ENCODE assay signal across 12 cellular contexts in genomic region chr6:106547556-106547955, GRCh38.
DNase-seq lines count a peak whose midpoint lies in the region; ATAC-seq and TF ChIP-seq lines count a peak whose summit lies in the region.
"Had no signal": no experiment of that assay in that cellular context is flagged by ENCODE, and none has a peak within 500 bp of the region (broad histone marks: within the 10 kb centered on the region; RNA-seq: fewer than 3 reads in every experiment).

No MANE protein-coding gene starts in this region.

- CTCF ChIA-PET in A673 (lab: Charles Lee) (interaction anchor here (0.6 kb wide), 1 partner anchor 26 kb away, joined by 5 read pairs; no protein-coding TSS in a partner anchor), mammary epithelial cell (lab: Charles Lee; ENCODE audit: low non-redundant PET) (no interaction called here)

- WGBS in mammary epithelial cell (ENCODE audit: low coverage, missing lambda C conversion rate), result 83% methylated on average over 1 of the region's 1 CpG

- H3K79me2 ChIP-seq in mammary epithelial cell (ENCODE audit: insufficient read depth, low read length), result peaks cover 22% of the 10 kb centered on the region

- H3K4me2 ChIP-seq in mammary epithelial cell (ENCODE audit: insufficient read depth, low read depth, low read length), result peak overlapping the region; percentile 55

- H3K4me3 ChIP-seq in A673 (ENCODE audit: low read depth, low read length, poor library complexity, severe bottlenecking) (no peak overlapping the region), mammary epithelial cell (replicated peaks in 1 of 3; ENCODE audit: insufficient read depth in 1 of 3, low read depth in 2 of 3, low read length in 3 of 3) (no peak overlapping the region)

- POLR2A ChIA-PET in A673 (lab: Charles Lee; ENCODE audit: low non-redundant PET), result no interaction called here

- TF ChIP-seq CTCF in A673 (conservative IDR thresholded peaks at IDR 0.05; ENCODE audit: low read depth, low read length), result no peak
- no peak for TF ChIP-seq CTCF in HFFc6 (IDR thresholded peaks at IDR 0.05)
- TF ChIP-seq CTCF in mammary epithelial cell (conservative IDR thresholded peaks at IDR 0.05 in 1 of 2, IDR thresholded peaks at IDR 0.05 in 1 of 2; ENCODE audit: extremely low read depth in 1 of 2, insufficient read depth in 1 of 2, low read depth in 1 of 2, low read length in 2 of 2), result no peak
- TF ChIP-seq CTCF in nephron (IDR thresholded peaks at IDR 0.05; ENCODE audit: unreplicated experiment in 3 of 3), result no peak

- no peak for ATAC-seq in GM19351 (IDR thresholded peaks at IDR 0.05; ENCODE audit: unreplicated experiment)
- ATAC-seq in GM19455 (IDR thresholded peaks at IDR 0.05; ENCODE audit: unreplicated experiment), result no peak

- no peaks in the 10 kb centered on the region for H3K36me3 ChIP-seq in A673 (ENCODE audit: insufficient read depth, low read length, poor library complexity, severe bottlenecking)
- peaks cover 16% of the 10 kb centered on the region for H3K36me3 ChIP-seq in mammary epithelial cell (ENCODE audit: insufficient read depth, low read length)

- H3K27ac Mint-ChIP-seq in HFFc6 (peak overlapping the region; percentile 95), nephron (peak overlapping the region in 2 of 3 experiments; percentile 23 to 37)

- intact Hi-C loops in A673 (cut with micrococcal nuclease; ENCODE audit: unreplicated experiment), result no loop called here
- intact Hi-C loops in mammary epithelial cell (cut with micrococcal nuclease), result no loop called here

- H3K4me3 Mint-ChIP-seq in HFFc6, result no peak overlapping the region; the same call in 1 of the 2 replicates
- no peak overlapping the region for H3K4me3 Mint-ChIP-seq in nephron
- H3K4me3 Mint-ChIP-seq: activated naive CD8-positive, alpha-beta T cell treated with anti-CD3 and anti-CD28 coated beads, Interleukin-2, amount 10 ng/mL, durations not matched to agents 7 days and 5 days had no signal

- dilution Hi-C loops in mammary epithelial cell (cut with HindIII; ENCODE audit: low sequenced_read_pairs), result no loop called here

- no peak overlapping the region for H2AFZ ChIP-seq in mammary epithelial cell (ENCODE audit: low read depth, low read length)

- H3K9ac ChIP-seq in mammary epithelial cell (ENCODE audit: insufficient read depth, low read length), result peak overlapping the region; percentile 60

- no peaks in the 10 kb centered on the region for H4K20me1 ChIP-seq in mammary epithelial cell (ENCODE audit: insufficient read depth, low read length)

- H3K27me3 Mint-ChIP-seq in HFFc6 (ENCODE audit: insufficient read depth) (no peaks in the 10 kb centered on the region), nephron (ENCODE audit: low read depth) (no peaks in the 10 kb centered on the region)
- H3K27me3 Mint-ChIP-seq: activated naive CD8-positive, alpha-beta T cell treated with anti-CD3 and anti-CD28 coated beads, Interleukin-2, amount 10 ng/mL, durations not matched to agents 7 days and 5 days had no signal

- in situ Hi-C loops in mammary epithelial cell (cut with MboI; ENCODE audit: low sequenced_read_pairs in 2 of 2) (no loop called here), G401 (cut with HindIII; ENCODE audit: low sequenced_read_pairs) (no loop called here)

- no peaks in the 10 kb centered on the region for H3K9me3 ChIP-seq in A673 (ENCODE audit: low read depth, low read length, poor library complexity, severe bottlenecking)
- H3K9me3 ChIP-seq in mammary epithelial cell (replicated peaks; ENCODE audit: insufficient read depth, low read length), result no peaks in the 10 kb centered on the region

- no peak for DNase-seq in A673 (ENCODE audit: low spot score)
- no peak for DNase-seq in HFFc6
- no peak for DNase-seq in mammary epithelial cell
- no peak for DNase-seq in HuH-7 (ENCODE audit: low spot score)
- DNase-seq in G401 (ENCODE audit: low spot score), result no peak
- DNase-seq: activated CD4-positive, CD25-positive, alpha-beta regulatory T cell treated with anti-CD3 and anti-CD28 coated beads, Interleukin-2, amount 50 U/mL, for 72 hours; activated naive CD8-positive, alpha-beta T cell treated with anti-CD3 and anti-CD28 coated beads, Interleukin-2, amount 10 ng/mL, durations not matched to agents 7 days and 5 days; C1 segment of cervical spinal cord; NCI-H1930 had no signal

- H3K9me3 Mint-ChIP-seq in HFFc6 (no peaks in the 10 kb centered on the region), nephron (no peaks in the 10 kb centered on the region)

- H3K27ac ChIP-seq in A673 (ENCODE audit: low read depth, low read length, poor library complexity, severe bottlenecking), result peak overlapping the region; percentile 71
- peak overlapping the region; percentile 98 for H3K27ac ChIP-seq in mammary epithelial cell (ENCODE audit: insufficient read depth, low read depth, low read length)

- H3K4me1 ChIP-seq in A673 (ENCODE audit: insufficient read depth, low read length, poor library complexity, severe bottlenecking) (peaks cover 27% of the 10 kb centered on the region), mammary epithelial cell (ENCODE audit: insufficient read depth, low read length) (peaks cover 44% of the 10 kb centered on the region)

- no TSS peak for BruUV-seq in A673 (replicated peaks; lab: Mats Ljungman, UMichigan)
- no TSS peak for BruUV-seq in mammary epithelial cell (replicated peaks; lab: Mats Ljungman, UMichigan)

- H3K36me3 Mint-ChIP-seq in HFFc6 (ENCODE audit: low read depth), result peaks cover 24% of the 10 kb centered on the region
- no peaks in the 10 kb centered on the region for H3K36me3 Mint-ChIP-seq in nephron (ENCODE audit: low read depth)

- peaks cover 37% of the 10 kb centered on the region for H3K4me1 Mint-ChIP-seq in HFFc6 (ENCODE audit: low read depth)
- no peaks in the 10 kb centered on the region for H3K4me1 Mint-ChIP-seq in nephron

- H3K27me3 ChIP-seq in A673 (replicated peaks; ENCODE audit: insufficient read depth, low read depth, low read length, poor library complexity), result no peaks in the 10 kb centered on the region
- H3K27me3 ChIP-seq in mammary epithelial cell (ENCODE audit: insufficient read depth, low read length), result no peaks in the 10 kb centered on the region
